Comparison of ENCODE assay signal across 8 cellular contexts in genomic region chr10:94362360-94363250, GRCh38. TPM values are rescaled to one million over a fixed set of nuclear protein-coding genes. Genes with fewer than 3 reads are reported as not detected.
DNase-seq lines count a peak whose midpoint lies in the region; ATAC-seq and TF ChIP-seq lines count a peak whose summit lies in the region.

Gene NOC3L (minus strand): TSS chr10:94362939. CDS start chr10:94362838, 101 bp downstream.

- TF ChIP-seq CTCF in GM10266 (IDR thresholded peaks at IDR 0.05; ENCODE audit: control insufficient read depth, insufficient read depth, low read depth, missing control alignments) (peak; percentile 97), NB4 (IDR thresholded peaks at IDR 0.05; ENCODE audit: low read depth, low read length) (peak; percentile 73), omental fat pad (IDR thresholded peaks at IDR 0.05) (no peak), testis (IDR thresholded peaks at IDR 0.05) (peak in 2 of 3 experiments; percentile 69 to 87)

- peak within 1 kb of the TSS; percentile 99 for H3K27ac Mint-ChIP-seq in activated naive CD4-positive, alpha-beta T cell treated with anti-CD3 and anti-CD28 coated beads, Interleukin-2, amount 50 U/mL, for 72 hours

- H3K4me1 ChIP-seq in testis: no peaks in the 10 kb centered on the region

- ATAC-seq in HG02571 (IDR thresholded peaks at IDR 0.05; ENCODE audit: unreplicated experiment) (peak; percentile 99), SK-N-SH treated with all-trans-retinoic acid at 6 μM for 48 hours (peak; percentile 96), omental fat pad (ENCODE audit: low FRiP score) (peak; percentile 100)
- ATAC-seq in activated naive CD4-positive, alpha-beta T cell treated with anti-CD3 and anti-CD28 coated beads, Interleukin-2, amount 50 U/mL, for 72 hours: peak; percentile 99 to 100

- H3K4me3 ChIP-seq in NB4 (ENCODE audit: low read depth, low read length) (peak within 1 kb of the TSS; percentile 96), testis (peak within 1 kb of the TSS; percentile 76 to 78)

- 1% methylated on average over 14 to 50 of the region's 55 CpGs for WGBS in testis, 2 donors

- no peaks in the 10 kb centered on the region for H3K9me3 Mint-ChIP-seq in activated naive CD4-positive, alpha-beta T cell treated with anti-CD3 and anti-CD28 coated beads, Interleukin-2, amount 50 U/mL, for 72 hours

- intact Hi-C loops in testis (cut with DNase I; ENCODE audit: low total_unique reads): no loop called here

- H3K36me3 Mint-ChIP-seq in activated naive CD4-positive, alpha-beta T cell treated with anti-CD3 and anti-CD28 coated beads, Interleukin-2, amount 50 U/mL, for 72 hours: peaks cover 38 to 42% of the 10 kb centered on the region in 2 donors

- TF ChIP-seq POLR2A in NB4 (IDR thresholded peaks at IDR 0.05; ENCODE audit: extremely low read depth, insufficient read length) (peak; percentile 94), testis (IDR thresholded peaks at IDR 0.05) (no peak)

- DNase-seq in GM10266 (ENCODE audit: extremely low spot score) (peak; percentile 87), NB4 (ENCODE audit: low read depth) (peak; percentile 97), glomerular visceral epithelial cell (ENCODE audit: extremely low spot score) (peak; percentile 96), omental fat pad (ENCODE audit: low spot score) (peak; percentile 90), testis (peak; percentile 97)
- peak; percentile 93 to 96 for DNase-seq in activated naive CD4-positive, alpha-beta T cell treated with anti-CD3 and anti-CD28 coated beads, Interleukin-2, amount 50 U/mL, for 72 hours (ENCODE audit: low spot score in 2 of 2)

- no peaks in the 10 kb centered on the region for H3K9me3 ChIP-seq in testis

- H3K27ac ChIP-seq in testis: peak within 1 kb of the TSS; percentile 64 to 66

- H3K36me3 ChIP-seq in testis (ENCODE audit: low read depth, missing control alignments): no peaks in the 10 kb centered on the region

- no peaks in the 10 kb centered on the region for H3K27me3 ChIP-seq in testis

TF ChIP-seq in SK-N-SH treated with all-trans-retinoic acid at 6 μM for 48 hours, 23 proteins besides CTCF, POLR2A, EP300 and RAD21:
- no peak for TF ChIP-seq ZNF70 (CRISPR knock-in tag; IDR thresholded peaks at IDR 0.05)
- peak; percentile 41 for TF ChIP-seq ISL1 (CRISPR knock-in tag; IDR thresholded peaks at IDR 0.05)
- TF ChIP-seq ESRRG (CRISPR knock-in tag; IDR thresholded peaks at IDR 0.05): no peak
- TF ChIP-seq CSDC2 (CRISPR knock-in tag; IDR thresholded peaks at IDR 0.05): no peak
- no peak for TF ChIP-seq TSHZ2 (CRISPR knock-in tag; IDR thresholded peaks at IDR 0.05)
- TF ChIP-seq ZFP3 (CRISPR knock-in tag; IDR thresholded peaks at IDR 0.05): no peak
- no peak for TF ChIP-seq POU6F1 (CRISPR knock-in tag; IDR thresholded peaks at IDR 0.05; ENCODE audit: borderline replicate concordance, low read depth)

RNA-seq across cellular contexts. Expression of gene NOC3L, which starts in this region (rescaled TPM):
- total RNA-seq in activated naive CD4-positive, alpha-beta T cell treated with anti-CD3 and anti-CD28 coated beads, Interleukin-2, amount 50 U/mL, for 72 hours: 10 to 100 TPM; 27.0 to 44.3 TPM
- total RNA-seq in omental fat pad: 10 to 100 TPM; 20.3 to 42.9 (median 23.0) TPM
- total RNA-seq in testis: 10 to 100 TPM; 24.6 to 32.2 TPM
- polyA plus RNA-seq in testis (ENCODE audit: insufficient read depth, low read depth, low replicate concordance): 11.2 TPM

Comparison
In these comparisons a context has a peak if more than half of its experiments do, and no peak if none do; other contexts are left out.
1. Peak in every context shown above with its lines: DNase-seq, ATAC-seq, H3K4me3 ChIP-seq and H3K27ac ChIP-seq.
2. CTCF ChIP-seq: peak in GM10266 (single experiment), NB4 (single experiment) and testis (2 of 3); none in omental fat pad (0 of 3).